Comparison of ENCODE assay signal across 8 cellular contexts in the genomic region with DNA sequence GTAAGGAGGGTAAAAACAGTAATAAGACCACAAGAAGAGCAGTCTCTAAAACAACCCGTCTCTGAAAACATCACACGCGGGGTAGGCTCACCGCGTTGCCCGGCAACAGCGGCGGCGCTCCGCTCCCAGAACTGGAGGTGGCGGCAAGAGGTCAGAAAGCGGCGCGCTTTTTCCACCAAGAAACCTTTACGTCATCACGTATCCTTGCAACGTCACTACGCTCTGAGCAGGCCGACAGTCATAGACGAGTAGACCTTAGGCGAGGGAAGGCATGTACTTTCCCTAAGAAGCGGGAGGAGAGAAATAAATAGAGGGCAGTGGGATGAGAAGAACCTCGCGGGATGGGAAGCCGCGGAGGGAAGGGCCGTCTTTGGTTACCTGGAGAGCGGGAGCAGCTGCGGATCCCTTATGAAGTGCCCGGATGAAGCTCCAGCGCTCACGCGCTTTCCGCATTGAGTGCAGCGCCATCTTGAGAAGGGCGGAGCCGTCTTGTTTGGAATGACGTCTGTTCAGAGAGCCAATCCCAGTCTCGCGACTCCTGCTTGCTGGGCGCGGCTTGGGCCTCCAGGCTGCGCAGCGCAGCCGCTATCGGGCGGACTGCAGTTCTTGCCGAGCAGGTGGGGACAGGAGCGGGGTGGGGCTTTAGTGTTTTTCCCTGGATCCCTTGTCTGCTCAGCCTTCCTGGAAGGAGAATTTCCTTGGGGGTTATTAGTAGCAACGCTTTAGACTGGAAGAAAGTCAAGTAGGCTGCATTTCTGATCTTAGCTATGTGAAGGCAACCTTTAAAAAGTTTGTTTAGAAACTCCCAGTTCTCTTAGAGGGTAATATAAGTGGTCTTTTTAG. TPM values are rescaled to one million over a fixed set of nuclear protein-coding genes. Genes with fewer than 3 reads are reported as not detected.
A peak's percentile ranks its signal among the peaks of the same experiment; 100 is the strongest.
DNase-seq lines count a peak whose midpoint lies in the region; ATAC-seq and TF ChIP-seq lines count a peak whose summit lies in the region.

A gene (minus strand): TSS at position 477 of the 843 bp plus-strand sequence. CDS start 9 bp downstream, at position 468.

- peak within 1 kb of the TSS; percentile 93 for H3K4me2 ChIP-seq in osteoblast (ENCODE audit: insufficient read depth, low read length)

- H2AFZ ChIP-seq in osteoblast (ENCODE audit: low read length) = peak within 1 kb of the TSS; percentile 98

- peaks cover 1% of the 10 kb centered on the region for H3K27me3 Mint-ChIP-seq in glutamatergic neuron (ENCODE audit: unreplicated experiment)

- peak; percentile 18 for TF ChIP-seq CTCF in GM10266 (IDR thresholded peaks at IDR 0.05; ENCODE audit: control insufficient read depth, insufficient read depth, low read depth, missing control alignments)
- no peak for TF ChIP-seq CTCF in glutamatergic neuron (IDR thresholded peaks at IDR 0.05; ENCODE audit: partially characterized antibody, unreplicated experiment)
- TF ChIP-seq CTCF in osteoblast (IDR thresholded peaks at IDR 0.05; ENCODE audit: extremely low read depth, low read depth, low read length) = no peak
- no peak for TF ChIP-seq CTCF in thoracic aorta (IDR thresholded peaks at IDR 0.05)

- peak; percentile 93 for ATAC-seq in HG02623 (IDR thresholded peaks at IDR 0.05; ENCODE audit: unreplicated experiment)
- peak; percentile 99 for ATAC-seq in SK-N-SH treated with all-trans-retinoic acid at 6 μM for 48 hours
- peak; percentile 91 to 92 for ATAC-seq in activated naive CD4-positive, alpha-beta T cell treated with anti-CD3 and anti-CD28 coated beads, Interleukin-2, amount 50 U/mL, for 72 hours
- peak; percentile 99 for ATAC-seq in thoracic aorta (ENCODE audit: insufficient number of reproducible peaks, low FRiP score, low read depth)

- peak within 1 kb of the TSS; percentile 81 for H3K4me3 ChIP-seq in osteoblast (ENCODE audit: insufficient read depth, low read length)
- peak within 1 kb of the TSS; percentile 85 for H3K4me3 ChIP-seq in thoracic aorta

- H3K27ac ChIP-seq in osteoblast (ENCODE audit: low read depth, low read length) (peak within 1 kb of the TSS; percentile 100), thoracic aorta (peak within 1 kb of the TSS; percentile 96 to 97)

- H3K79me2 ChIP-seq in osteoblast (ENCODE audit: insufficient read depth, low read length) = peaks cover 26% of the 10 kb centered on the region

- no peaks in the 10 kb centered on the region for H4K20me1 ChIP-seq in osteoblast (ENCODE audit: insufficient read depth, low read length)

- H3K36me3 ChIP-seq in osteoblast (ENCODE audit: insufficient read depth, low read length) (no peaks in the 10 kb centered on the region), thoracic aorta (no peaks in the 10 kb centered on the region)

- H3K27me3 ChIP-seq in osteoblast (ENCODE audit: insufficient read depth, low read length) (no peaks in the 10 kb centered on the region), thoracic aorta (replicated peaks; ENCODE audit: insufficient read depth) (no peaks in the 10 kb centered on the region)

- H3K9me3 Mint-ChIP-seq in activated naive CD4-positive, alpha-beta T cell treated with anti-CD3 and anti-CD28 coated beads, Interleukin-2, amount 50 U/mL, for 72 hours = no peaks in the 10 kb centered on the region
- H3K9me3 Mint-ChIP-seq in glutamatergic neuron (ENCODE audit: unreplicated experiment) = no peaks in the 10 kb centered on the region

- H3K4me1 ChIP-seq in osteoblast (ENCODE audit: insufficient read depth, low read length) (peaks cover 14% of the 10 kb centered on the region), thoracic aorta (ENCODE audit: control insufficient read depth in 1 of 2, low read depth in 2 of 2) (peaks cover 13 to 15% of the 10 kb centered on the region in 2 donors)

- H3K27ac Mint-ChIP-seq in activated naive CD4-positive, alpha-beta T cell treated with anti-CD3 and anti-CD28 coated beads, Interleukin-2, amount 50 U/mL, for 72 hours = no peak within 1 kb of the TSS
- no peak within 1 kb of the TSS for H3K27ac Mint-ChIP-seq in glutamatergic neuron (ENCODE audit: unreplicated experiment)

- peaks cover 13 to 32% of the 10 kb centered on the region in 2 donors for H3K36me3 Mint-ChIP-seq in activated naive CD4-positive, alpha-beta T cell treated with anti-CD3 and anti-CD28 coated beads, Interleukin-2, amount 50 U/mL, for 72 hours
- H3K36me3 Mint-ChIP-seq in glutamatergic neuron (ENCODE audit: unreplicated experiment) = no peaks in the 10 kb centered on the region

- peaks cover 2% of the 10 kb centered on the region for H3K4me1 Mint-ChIP-seq in glutamatergic neuron (ENCODE audit: low read depth, unreplicated experiment)

- H3K4me3 Mint-ChIP-seq in glutamatergic neuron (ENCODE audit: unreplicated experiment) = no peak within 1 kb of the TSS

- H3K9me3 ChIP-seq in osteoblast (ENCODE audit: low read depth, low read length) (no peaks in the 10 kb centered on the region), thoracic aorta (no peaks in the 10 kb centered on the region)

- DNase-seq in GM10266 (ENCODE audit: extremely low spot score) (peak; percentile 84), NCI-H1092 treated with DMSO at 0.1 percent for 48 hours (lab: John Stamatoyannopoulos, UW) (peak; percentile 99), glutamatergic neuron (peak; percentile 93), osteoblast (ENCODE audit: insufficient read length, low spot score, missing footprints) (peak; percentile 94), thoracic aorta (ENCODE audit: low spot score) (peak; percentile 89)
- DNase-seq in activated naive CD4-positive, alpha-beta T cell treated with anti-CD3 and anti-CD28 coated beads, Interleukin-2, amount 50 U/mL, for 72 hours (ENCODE audit: low spot score in 2 of 2) = peak; percentile 86 to 96

TF ChIP-seq in SK-N-SH treated with all-trans-retinoic acid at 6 μM for 48 hours, 23 proteins besides CTCF, POLR2A, EP300 and RAD21:
- TF ChIP-seq ZNF70 (CRISPR knock-in tag; IDR thresholded peaks at IDR 0.05) (no peak), BACH2 (CRISPR knock-in tag; IDR thresholded peaks at IDR 0.05; ENCODE audit: borderline replicate concordance) (no peak), PPARA (CRISPR knock-in tag; IDR thresholded peaks at IDR 0.05; ENCODE audit: borderline replicate concordance) (no peak), GLIS3 (CRISPR knock-in tag; IDR thresholded peaks at IDR 0.05) (no peak), ZC3H10 (CRISPR knock-in tag; IDR thresholded peaks at IDR 0.05) (no peak), RARB (CRISPR knock-in tag; IDR thresholded peaks at IDR 0.05) (no peak), TCF4 (CRISPR knock-in tag; IDR thresholded peaks at IDR 0.05; ENCODE audit: borderline replicate concordance) (no peak), ESRRG (CRISPR knock-in tag; IDR thresholded peaks at IDR 0.05) (no peak), OSR1 (CRISPR knock-in tag; IDR thresholded peaks at IDR 0.05) (no peak), SNAI2 (CRISPR knock-in tag; IDR thresholded peaks at IDR 0.05) (no peak), ARNTL (CRISPR knock-in tag; IDR thresholded peaks at IDR 0.05; ENCODE audit: borderline replicate concordance, low read depth) (no peak)
- TF ChIP-seq, protein P1, sequence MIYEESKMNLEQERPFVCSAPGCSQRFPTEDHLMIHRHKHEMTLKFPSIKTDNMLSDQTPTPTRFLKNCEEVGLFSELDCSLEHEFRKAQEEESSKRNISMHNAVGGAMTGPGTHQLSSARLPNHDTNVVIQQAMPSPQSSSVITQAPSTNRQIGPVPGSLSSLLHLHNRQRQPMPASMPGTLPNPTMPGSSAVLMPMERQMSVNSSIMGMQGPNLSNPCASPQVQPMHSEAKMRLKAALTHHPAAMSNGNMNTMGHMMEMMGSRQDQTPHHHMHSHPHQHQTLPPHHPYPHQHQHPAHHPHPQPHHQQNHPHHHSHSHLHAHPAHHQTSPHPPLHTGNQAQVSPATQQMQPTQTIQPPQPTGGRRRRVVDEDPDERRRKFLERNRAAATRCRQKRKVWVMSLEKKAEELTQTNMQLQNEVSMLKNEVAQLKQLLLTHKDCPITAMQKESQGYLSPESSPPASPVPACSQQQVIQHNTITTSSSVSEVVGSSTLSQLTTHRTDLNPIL (CRISPR knock-in tag; IDR thresholded peaks at IDR 0.05; ENCODE audit: low read depth) = no peak
- TF ChIP-seq, protein P2, sequence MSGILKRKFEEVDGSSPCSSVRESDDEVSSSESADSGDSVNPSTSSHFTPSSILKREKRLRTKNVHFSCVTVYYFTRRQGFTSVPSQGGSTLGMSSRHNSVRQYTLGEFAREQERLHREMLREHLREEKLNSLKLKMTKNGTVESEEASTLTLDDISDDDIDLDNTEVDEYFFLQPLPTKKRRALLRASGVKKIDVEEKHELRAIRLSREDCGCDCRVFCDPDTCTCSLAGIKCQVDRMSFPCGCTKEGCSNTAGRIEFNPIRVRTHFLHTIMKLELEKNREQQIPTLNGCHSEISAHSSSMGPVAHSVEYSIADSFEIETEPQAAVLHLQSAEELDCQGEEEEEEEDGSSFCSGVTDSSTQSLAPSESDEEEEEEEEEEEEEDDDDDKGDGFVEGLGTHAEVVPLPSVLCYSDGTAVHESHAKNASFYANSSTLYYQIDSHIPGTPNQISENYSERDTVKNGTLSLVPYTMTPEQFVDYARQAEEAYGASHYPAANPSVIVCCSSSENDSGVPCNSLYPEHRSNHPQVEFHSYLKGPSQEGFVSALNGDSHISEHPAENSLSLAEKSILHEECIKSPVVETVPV (CRISPR knock-in tag; IDR thresholded peaks at IDR 0.05) = no peak
- TF ChIP-seq, protein P3, sequence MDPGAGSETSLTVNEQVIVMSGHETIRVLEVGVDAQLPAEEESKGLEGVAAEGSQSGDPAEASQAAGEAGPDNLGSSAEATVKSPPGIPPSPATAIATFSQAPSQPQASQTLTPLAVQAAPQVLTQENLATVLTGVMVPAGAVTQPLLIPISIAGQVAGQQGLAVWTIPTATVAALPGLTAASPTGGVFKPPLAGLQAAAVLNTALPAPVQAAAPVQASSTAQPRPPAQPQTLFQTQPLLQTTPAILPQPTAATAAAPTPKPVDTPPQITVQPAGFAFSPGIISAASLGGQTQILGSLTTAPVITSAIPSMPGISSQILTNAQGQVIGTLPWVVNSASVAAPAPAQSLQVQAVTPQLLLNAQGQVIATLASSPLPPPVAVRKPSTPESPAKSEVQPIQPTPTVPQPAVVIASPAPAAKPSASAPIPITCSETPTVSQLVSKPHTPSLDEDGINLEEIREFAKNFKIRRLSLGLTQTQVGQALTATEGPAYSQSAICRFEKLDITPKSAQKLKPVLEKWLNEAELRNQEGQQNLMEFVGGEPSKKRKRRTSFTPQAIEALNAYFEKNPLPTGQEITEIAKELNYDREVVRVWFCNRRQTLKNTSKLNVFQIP (CRISPR knock-in tag; IDR thresholded peaks at IDR 0.05; ENCODE audit: borderline replicate concordance, low read depth) = no peak

RNA-seq across cellular contexts. Expression of the gene that starts here (rescaled TPM):
- total RNA-seq in activated naive CD4-positive, alpha-beta T cell treated with anti-CD3 and anti-CD28 coated beads, Interleukin-2, amount 50 U/mL, for 72 hours = 10 to 100 TPM; 19.2 to 22.5 TPM
- 7.9 TPM for total RNA-seq in glutamatergic neuron (ENCODE audit: unreplicated experiment)
- total RNA-seq in osteoblast = 23.9 and 24.5 TPM in 2 replicates
- 10 to 100 TPM; 11.1 to 13.8 TPM for total RNA-seq in thoracic aorta

Comparison
In these comparisons a context has a peak if more than half of its experiments do, and no peak if none do; other contexts are left out.
1. Peak in every context shown above with its lines: DNase-seq, ATAC-seq, H3K4me3 ChIP-seq and H3K27ac ChIP-seq.